In the genomic region with DNA sequence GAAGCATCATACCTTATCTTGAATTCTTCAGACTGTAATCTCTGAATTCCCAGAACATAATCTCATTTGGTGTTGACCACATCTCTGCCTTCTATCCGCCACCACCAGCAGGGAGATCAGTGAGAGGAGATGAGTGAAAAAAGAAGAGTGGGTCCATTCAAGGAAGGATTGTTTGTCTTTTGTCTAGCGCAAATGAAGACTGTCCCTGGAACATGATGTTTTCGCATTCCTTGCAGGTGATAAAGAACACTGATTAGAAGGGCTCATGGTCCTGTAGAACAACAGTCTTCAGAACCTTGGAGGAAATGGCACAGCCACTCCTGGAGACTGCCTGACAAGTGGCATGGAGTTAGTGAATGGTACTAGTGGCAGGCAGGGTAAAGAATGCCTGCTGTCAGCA, we compare ENCODE assay signal across 1 cellular context.
TF ChIP-seq lines count a peak whose summit lies in the region.

No MANE protein-coding gene starts in this region.

TF ChIP-seq in GM23338, 12 proteins besides CTCF, POLR2A, EP300 and RAD21 (continued from another document):
- TF ChIP-seq ZNF114 (CRISPR knock-in tag; IDR thresholded peaks at IDR 0.05) (no peak), STAT1 (IDR thresholded peaks at IDR 0.05; ENCODE audit: unreplicated experiment) (no peak), NANOG (IDR thresholded peaks at IDR 0.05; ENCODE audit: borderline replicate concordance) (no peak)
- TF ChIP-seq, protein P1, sequence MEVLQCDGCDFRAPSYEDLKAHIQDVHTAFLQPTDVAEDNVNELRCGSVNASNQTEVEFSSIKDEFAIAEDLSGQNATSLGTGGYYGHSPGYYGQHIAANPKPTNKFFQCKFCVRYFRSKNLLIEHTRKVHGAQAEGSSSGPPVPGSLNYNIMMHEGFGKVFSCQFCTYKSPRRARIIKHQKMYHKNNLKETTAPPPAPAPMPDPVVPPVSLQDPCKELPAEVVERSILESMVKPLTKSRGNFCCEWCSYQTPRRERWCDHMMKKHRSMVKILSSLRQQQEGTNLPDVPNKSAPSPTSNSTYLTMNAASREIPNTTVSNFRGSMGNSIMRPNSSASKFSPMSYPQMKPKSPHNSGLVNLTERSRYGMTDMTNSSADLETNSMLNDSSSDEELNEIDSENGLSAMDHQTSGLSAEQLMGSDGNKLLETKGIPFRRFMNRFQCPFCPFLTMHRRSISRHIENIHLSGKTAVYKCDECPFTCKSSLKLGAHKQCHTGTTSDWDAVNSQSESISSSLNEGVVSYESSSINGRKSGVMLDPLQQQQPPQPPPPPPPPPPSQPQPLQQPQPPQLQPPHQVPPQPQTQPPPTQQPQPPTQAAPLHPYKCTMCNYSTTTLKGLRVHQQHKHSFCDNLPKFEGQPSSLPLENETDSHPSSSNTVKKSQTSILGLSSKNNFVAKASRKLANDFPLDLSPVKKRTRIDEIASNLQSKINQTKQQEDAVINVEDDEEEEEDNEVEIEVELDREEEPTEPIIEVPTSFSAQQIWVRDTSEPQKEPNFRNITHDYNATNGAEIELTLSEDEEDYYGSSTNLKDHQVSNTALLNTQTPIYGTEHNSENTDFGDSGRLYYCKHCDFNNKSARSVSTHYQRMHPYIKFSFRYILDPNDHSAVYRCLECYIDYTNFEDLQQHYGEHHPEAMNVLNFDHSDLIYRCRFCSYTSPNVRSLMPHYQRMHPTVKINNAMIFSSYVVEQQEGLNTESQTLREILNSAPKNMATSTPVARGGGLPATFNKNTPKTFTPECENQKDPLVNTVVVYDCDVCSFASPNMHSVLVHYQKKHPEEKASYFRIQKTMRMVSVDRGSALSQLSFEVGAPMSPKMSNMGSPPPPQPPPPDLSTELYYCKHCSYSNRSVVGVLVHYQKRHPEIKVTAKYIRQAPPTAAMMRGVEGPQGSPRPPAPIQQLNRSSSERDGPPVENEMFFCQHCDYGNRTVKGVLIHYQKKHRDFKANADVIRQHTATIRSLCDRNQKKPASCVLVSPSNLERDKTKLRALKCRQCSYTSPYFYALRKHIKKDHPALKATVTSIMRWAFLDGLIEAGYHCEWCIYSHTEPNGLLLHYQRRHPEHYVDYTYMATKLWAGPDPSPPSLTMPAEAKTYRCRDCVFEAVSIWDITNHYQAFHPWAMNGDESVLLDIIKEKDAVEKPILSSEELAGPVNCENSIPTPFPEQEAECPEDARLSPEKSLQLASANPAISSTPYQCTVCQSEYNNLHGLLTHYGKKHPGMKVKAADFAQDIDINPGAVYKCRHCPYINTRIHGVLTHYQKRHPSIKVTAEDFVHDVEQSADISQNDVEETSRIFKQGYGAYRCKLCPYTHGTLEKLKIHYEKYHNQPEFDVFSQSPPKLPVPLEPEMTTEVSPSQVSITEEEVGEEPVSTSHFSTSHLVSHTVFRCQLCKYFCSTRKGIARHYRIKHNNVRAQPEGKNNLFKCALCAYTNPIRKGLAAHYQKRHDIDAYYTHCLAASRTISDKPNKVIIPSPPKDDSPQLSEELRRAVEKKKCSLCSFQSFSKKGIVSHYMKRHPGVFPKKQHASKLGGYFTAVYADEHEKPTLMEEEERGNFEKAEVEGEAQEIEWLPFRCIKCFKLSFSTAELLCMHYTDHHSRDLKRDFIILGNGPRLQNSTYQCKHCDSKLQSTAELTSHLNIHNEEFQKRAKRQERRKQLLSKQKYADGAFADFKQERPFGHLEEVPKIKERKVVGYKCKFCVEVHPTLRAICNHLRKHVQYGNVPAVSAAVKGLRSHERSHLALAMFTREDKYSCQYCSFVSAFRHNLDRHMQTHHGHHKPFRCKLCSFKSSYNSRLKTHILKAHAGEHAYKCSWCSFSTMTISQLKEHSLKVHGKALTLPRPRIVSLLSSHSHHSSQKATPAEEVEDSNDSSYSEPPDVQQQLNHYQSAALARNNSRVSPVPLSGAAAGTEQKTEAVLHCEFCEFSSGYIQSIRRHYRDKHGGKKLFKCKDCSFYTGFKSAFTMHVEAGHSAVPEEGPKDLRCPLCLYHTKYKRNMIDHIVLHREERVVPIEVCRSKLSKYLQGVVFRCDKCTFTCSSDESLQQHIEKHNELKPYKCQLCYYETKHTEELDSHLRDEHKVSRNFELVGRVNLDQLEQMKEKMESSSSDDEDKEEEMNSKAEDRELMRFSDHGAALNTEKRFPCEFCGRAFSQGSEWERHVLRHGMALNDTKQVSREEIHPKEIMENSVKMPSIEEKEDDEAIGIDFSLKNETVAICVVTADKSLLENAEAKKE (CRISPR knock-in tag; IDR thresholded peaks at IDR 0.05), result no peak
